ENCODE assay signal across 18 cellular contexts in genomic region chr1:215749423-215749822, GRCh38.
A peak's percentile ranks its signal among the peaks of the same experiment; 100 is the strongest.
DNase-seq lines count a peak whose midpoint lies in the region; ATAC-seq and TF ChIP-seq lines count a peak whose summit lies in the region.
"Had no signal": no experiment of that assay in that cellular context is flagged by ENCODE, and none has a peak within 500 bp of the region (broad histone marks: within the 10 kb centered on the region; RNA-seq: fewer than 3 reads in every experiment).

No MANE protein-coding gene starts in this region.

- TF ChIP-seq CTCF in HFFc6 (IDR thresholded peaks at IDR 0.05), result no peak
- no peak for TF ChIP-seq CTCF in chondrocyte (IDR thresholded peaks at IDR 0.05)

- peaks cover 14% of the 10 kb centered on the region for H3K4me1 ChIP-seq in ACC112 (ENCODE audit: control insufficient read depth, insufficient read depth, low read length, unreplicated experiment)
- H3K4me1 ChIP-seq: spleen had no signal

- no peak overlapping the region for H3K4me3 ChIP-seq in ACC112 (ENCODE audit: low read depth, low read length)
- H3K4me3 ChIP-seq: GM12878, spleen had no signal

- no peaks in the 10 kb centered on the region for H3K27me3 ChIP-seq in ACC112 (ENCODE audit: insufficient read depth, low read length)
- H3K27me3 ChIP-seq: spleen had no signal

- no peak for ATAC-seq in GM18909 (IDR thresholded peaks at IDR 0.05; ENCODE audit: poor library complexity, unreplicated experiment)
- no peak for ATAC-seq in GM18873 (IDR thresholded peaks at IDR 0.05; ENCODE audit: low FRiP score, unreplicated experiment)
- ATAC-seq: GM12878, Panc1 had no signal

- H3K79me2 ChIP-seq in ACC112 (ENCODE audit: control insufficient read depth, insufficient read depth, low read length, unreplicated experiment), result no peaks in the 10 kb centered on the region

- H2AFZ ChIP-seq in ACC112 (ENCODE audit: low read length, unreplicated experiment), result peak overlapping the region; percentile 57

- H3K27ac ChIP-seq in ACC112 (ENCODE audit: low read depth, low read length), result no peak overlapping the region
- H3K27ac ChIP-seq: spleen had no signal

- H3K36me3 Mint-ChIP-seq in HFFc6 (ENCODE audit: low read depth) (no peaks in the 10 kb centered on the region; the same call in 1 of the 2 replicates), chondrocyte (ENCODE audit: low read depth) (no peaks in the 10 kb centered on the region)
- H3K36me3 Mint-ChIP-seq: activated naive CD4-positive, alpha-beta T cell treated with anti-CD3 and anti-CD28 coated beads, Interleukin-2, amount 50 U/mL, for 24 hours had no signal

- H3K27me3 Mint-ChIP-seq in HFFc6 (ENCODE audit: insufficient read depth) (no peaks in the 10 kb centered on the region; the same call in 1 of the 2 replicates), chondrocyte (ENCODE audit: low read depth) (no peaks in the 10 kb centered on the region)
- H3K27me3 Mint-ChIP-seq: activated naive CD4-positive, alpha-beta T cell treated with anti-CD3 and anti-CD28 coated beads, Interleukin-2, amount 50 U/mL, for 24 hours had no signal

- peaks cover 43% of the 10 kb centered on the region for H3K4me1 Mint-ChIP-seq in HFFc6 (ENCODE audit: low read depth)
- H3K4me1 Mint-ChIP-seq in chondrocyte (ENCODE audit: low read depth), result no peaks in the 10 kb centered on the region
- H3K4me1 Mint-ChIP-seq: activated naive CD4-positive, alpha-beta T cell treated with anti-CD3 and anti-CD28 coated beads, Interleukin-2, amount 50 U/mL, for 24 hours had no signal

- H3K27ac Mint-ChIP-seq in HFFc6 (peak overlapping the region; percentile 84), chondrocyte (ENCODE audit: unreplicated experiment) (no peak overlapping the region)
- H3K27ac Mint-ChIP-seq: activated naive CD4-positive, alpha-beta T cell treated with anti-CD3 and anti-CD28 coated beads, Interleukin-2, amount 50 U/mL, for 24 hours; T-helper 1 cell treated with Interleukin-12 subunit alpha and Interleukin-12 subunit beta and Interleukin-4 antibody, amounts not matched to agents 30 μg/mL and 1 μg/mL, for 36 hours had no signal

- peak overlapping the region; percentile 66 for H3K4me3 Mint-ChIP-seq in HFFc6
- no peak overlapping the region for H3K4me3 Mint-ChIP-seq in chondrocyte (ENCODE audit: unreplicated experiment)
- H3K4me3 Mint-ChIP-seq: activated naive CD4-positive, alpha-beta T cell treated with anti-CD3 and anti-CD28 coated beads, Interleukin-2, amount 50 U/mL, for 24 hours; T-helper 1 cell treated with Interleukin-12 subunit alpha and Interleukin-12 subunit beta and Interleukin-4 antibody, amounts not matched to agents 30 μg/mL and 1 μg/mL, for 36 hours had no signal

- H3K36me3 ChIP-seq in ACC112 (ENCODE audit: insufficient read depth, low read length), result no peaks in the 10 kb centered on the region
- H3K36me3 ChIP-seq: spleen had no signal

- DNase-seq in HFFc6 (peak; percentile 84), amniotic epithelial cell (ENCODE audit: low read depth) (peak; percentile 48), hepatic stellate cell (ENCODE audit: low spot score) (peak; percentile 75), chondrocyte (ENCODE audit: low spot score) (no peak), NAMALWA (ENCODE audit: low spot score) (no peak)
- DNase-seq: activated CD4-positive, CD25-positive, alpha-beta regulatory T cell treated with anti-CD3 and anti-CD28 coated beads, Interleukin-2, amount 50 U/mL, for 72 hours; KBM-7; NCI-H1436; NCI-H446 treated with DMSO at 0.1 percent for 48 hours; occipital lobe; spleen had no signal

- no peaks in the 10 kb centered on the region for H3K9me3 Mint-ChIP-seq in HFFc6
- H3K9me3 Mint-ChIP-seq in chondrocyte (ENCODE audit: low read depth), result no peaks in the 10 kb centered on the region
- H3K9me3 Mint-ChIP-seq: activated naive CD4-positive, alpha-beta T cell treated with anti-CD3 and anti-CD28 coated beads, Interleukin-2, amount 50 U/mL, for 24 hours had no signal

Comparison
In these comparisons a context has a peak if more than half of its experiments do, and no peak if none do; other contexts are left out.
1. DNase-seq: peak in HFFc6 (single experiment), amniotic epithelial cell (single experiment) and hepatic stellate cell (single experiment); none in chondrocyte (single experiment) and NAMALWA (single experiment).